11 cellular contexts compared by ENCODE assay signal in genomic region chr7:92057375-92057774, GRCh38.
DNase-seq lines count a peak whose midpoint lies in the region; ATAC-seq lines count a peak whose summit lies in the region.
"Had no signal": no experiment of that assay in that cellular context is flagged by ENCODE, and none has a peak within 500 bp of the region (broad histone marks: within the 10 kb centered on the region; RNA-seq: fewer than 3 reads in every experiment).

No MANE protein-coding gene starts in this region.

- no peak for ATAC-seq in effector memory CD8-positive, alpha-beta T cell (replicated peaks)
- no peak for ATAC-seq in HG03378 (IDR thresholded peaks at IDR 0.05; ENCODE audit: unreplicated experiment)
- ATAC-seq: activated naive CD8-positive, alpha-beta T cell treated with anti-CD3 and anti-CD28 coated beads, Interleukin-2, amount 50 U/mL, for 24 hours had no signal

- H3K4me1 Mint-ChIP-seq in effector memory CD8-positive, alpha-beta T cell (ENCODE audit: low read depth in 2 of 2) = peaks cover 3 to 19% of the 10 kb centered on the region in 2 donors

- no peaks in the 10 kb centered on the region for H3K9me3 Mint-ChIP-seq in effector memory CD8-positive, alpha-beta T cell
- H3K9me3 Mint-ChIP-seq: activated naive CD8-positive, alpha-beta T cell treated with anti-CD3 and anti-CD28 coated beads, Interleukin-2, amount 50 U/mL, for 24 hours had no signal

- peak overlapping the region; percentile 38 to 66 for H3K4me3 Mint-ChIP-seq in effector memory CD8-positive, alpha-beta T cell
- H3K4me3 Mint-ChIP-seq: activated naive CD8-positive, alpha-beta T cell treated with anti-CD3 and anti-CD28 coated beads, Interleukin-2, amount 50 U/mL, for 24 hours had no signal

- H3K27ac Mint-ChIP-seq in effector memory CD8-positive, alpha-beta T cell = peak overlapping the region in 1 of 2 donors; percentile 8
- H3K27ac Mint-ChIP-seq: activated naive CD8-positive, alpha-beta T cell treated with anti-CD3 and anti-CD28 coated beads, Interleukin-2, amount 50 U/mL, for 24 hours had no signal

- H3K27me3 Mint-ChIP-seq in effector memory CD8-positive, alpha-beta T cell = no peaks in the 10 kb centered on the region
- H3K27me3 Mint-ChIP-seq: activated naive CD8-positive, alpha-beta T cell treated with anti-CD3 and anti-CD28 coated beads, Interleukin-2, amount 50 U/mL, for 24 hours had no signal

- peaks cover 3% of the 10 kb centered on the region for H3K36me3 Mint-ChIP-seq in effector memory CD8-positive, alpha-beta T cell (ENCODE audit: insufficient read depth)

- DNase-seq in COR-L47 (lab: John Stamatoyannopoulos, UW) (peak; percentile 6), NCI-H187 (lab: John Stamatoyannopoulos, UW) (peak; percentile 6 to 30), mucosa of gallbladder (ENCODE audit: low spot score) (peak; percentile 63), GDM1 (lab: John Stamatoyannopoulos, UW) (no peak), DMS79 treated with DMSO at 0.1 percent for 48 hours (lab: John Stamatoyannopoulos, UW) (no peak)
- no peak for DNase-seq in effector memory CD8-positive, alpha-beta T cell
- DNase-seq in activated T-cell treated with anti-CD3 and anti-CD28 coated beads, Interleukin-2, amount 50 U/mL, for 48 hours = no peak
- DNase-seq: activated naive CD8-positive, alpha-beta T cell treated with anti-CD3 and anti-CD28 coated beads, Interleukin-2, amount 50 U/mL, for 24 hours; foreskin fibroblast; NCI-H226 had no signal

Comparison
In these comparisons a context has a peak if more than half of its experiments do, and no peak if none do; other contexts are left out.
1. DNase-seq: peak in COR-L47 (single experiment), NCI-H187 (2 of 2) and mucosa of gallbladder (single experiment); none in effector memory CD8-positive, alpha-beta T cell (0 of 3), activated T-cell treated with anti-CD3 and anti-CD28 coated beads, Interleukin-2, amount 50 U/mL, for 48 hours (0 of 2), GDM1 (single experiment) and DMS79 treated with DMSO at 0.1 percent for 48 hours (single experiment).